Comparison of ENCODE assay signal across 25 cellular contexts in genomic region chr20:48852609-48853008, GRCh38. TPM values are rescaled to one million over a fixed set of nuclear protein-coding genes. Genes with fewer than 3 reads are reported as not detected.
DNase-seq lines count a peak whose midpoint lies in the region; ATAC-seq, FAIRE-seq and TF ChIP-seq lines count a peak whose summit lies in the region.
"Had no signal": no experiment of that assay in that cellular context is flagged by ENCODE, and none has a peak within 500 bp of the region (broad histone marks: within the 10 kb centered on the region; RNA-seq: fewer than 3 reads in every experiment).

No MANE protein-coding gene starts in this region.

- no peaks in the 10 kb centered on the region for H3K79me2 ChIP-seq in K562 (ENCODE audit: control insufficient read depth, insufficient read depth, low read length)

- H3K36me3 ChIP-seq in HEK293 (ENCODE audit: control insufficient read depth in 2 of 2, insufficient read depth in 1 of 2, low read length in 2 of 2) (no peaks in the 10 kb centered on the region), K562 (ENCODE audit: control insufficient read depth, insufficient read depth, low read length) (peaks cover 2% of the 10 kb centered on the region; the same call in 1 of the 3 replicates)
- H3K36me3 ChIP-seq: BLaER1 treated with 17β-estradiol and CSF1 and Interleukin-3, amounts not matched to agents 10 nM and 100 nM had no signal

- ATAC-seq in K562 = no peak
- no peak for ATAC-seq in stimulated activated naive B cell treated with anti-CD40 and anti-IgM and Interleukin-4, amounts not matched to agents 10 μg/mL and 1 μg/mL and 100 μg/mL, for 72 hours (replicated peaks)
- ATAC-seq in activated CD8-positive, alpha-beta memory T cell treated with anti-CD3 and anti-CD28 coated beads, Interleukin-2, amount 10 ng/mL, durations not matched to agents 7 days and 5 days = no peak
- ATAC-seq: A549, GM12878 had no signal

- TF ChIP-seq POLR2A in K562 (conservative IDR thresholded peaks at IDR 0.05) = no peak

- no peak for TF ChIP-seq EP300 in K562 (IDR thresholded peaks at IDR 0.05; ENCODE audit: low read length)

- CTCF ChIA-PET in HEK293 (lab: Yijun Ruan, JAX) (interaction anchor here (0.6 kb wide), 1 partner anchor 52 kb away, joined by 6 read pairs; no protein-coding TSS in a partner anchor), K562 (lab: Yijun Ruan, JAX; ENCODE audit: low intra/inter-chr PET ratio) (no interaction called here)
- CTCF ChIA-PET in activated CD8-positive, alpha-beta memory T cell treated with anti-CD3 and anti-CD28 coated beads, Interleukin-2, amount 10 ng/mL, durations not matched to agents 7 days and 5 days (lab: Charles Lee) = no interaction called here

- no peaks in the 10 kb centered on the region for H3K27me3 ChIP-seq in K562 (ENCODE audit: control insufficient read depth in 2 of 2, insufficient read depth in 2 of 2, low read length in 2 of 2)
- H3K27me3 ChIP-seq: BLaER1 treated with 17β-estradiol and CSF1 and Interleukin-3, amounts not matched to agents 10 nM and 100 nM had no signal

- H3K4me1 ChIP-seq in HEK293 (ENCODE audit: control insufficient read depth, insufficient read depth, low read length) (no peaks in the 10 kb centered on the region), K562 (replicated peaks in 1 of 2; ENCODE audit: control insufficient read depth in 2 of 2, insufficient read depth in 2 of 2, low read length in 2 of 2) (peaks cover 6 to 18% of the 10 kb centered on the region in 2 experiments; a peak in 3 of 5 replicates)

- no peaks in the 10 kb centered on the region for H3K9me3 ChIP-seq in HEK293 (ENCODE audit: control insufficient read depth, insufficient read depth, low read depth, low read length)
- no peaks in the 10 kb centered on the region for H3K9me3 ChIP-seq in K562 (replicated peaks; ENCODE audit: control insufficient read depth, insufficient read depth, low read depth, low read length)
- H3K9me3 ChIP-seq: A549 had no signal

- H3K4me3 ChIP-seq in HEK293 (ENCODE audit: low read depth, low read length) (no peak overlapping the region), K562 (no peak overlapping the region)
- H3K4me3 ChIP-seq: A549; BLaER1 treated with 17β-estradiol and CSF1 and Interleukin-3, amounts not matched to agents 10 nM and 100 nM; GM12878 had no signal

- no peaks in the 10 kb centered on the region for H3K9me1 ChIP-seq in K562 (ENCODE audit: control insufficient read depth, insufficient read depth, low read length)

- H3K4me3 Mint-ChIP-seq in stimulated activated naive B cell treated with anti-CD40 and anti-IgM and Interleukin-4, amounts not matched to agents 10 μg/mL and 1 μg/mL and 100 μg/mL, for 72 hours = no peak overlapping the region
- H3K4me3 Mint-ChIP-seq in activated CD8-positive, alpha-beta memory T cell treated with anti-CD3 and anti-CD28 coated beads, Interleukin-2, amount 10 ng/mL, durations not matched to agents 7 days and 5 days = no peak overlapping the region
- no peak overlapping the region for H3K4me3 Mint-ChIP-seq in CD14-positive monocyte
- H3K4me3 Mint-ChIP-seq: B cell; CD4-positive, alpha-beta memory T cell; CD4-positive, CD25-positive, alpha-beta regulatory T cell; CD8-positive, alpha-beta memory T cell had no signal

- peaks cover 4% of the 10 kb centered on the region in 2 donors for H3K9me3 Mint-ChIP-seq in stimulated activated naive B cell treated with anti-CD40 and anti-IgM and Interleukin-4, amounts not matched to agents 10 μg/mL and 1 μg/mL and 100 μg/mL, for 72 hours
- H3K9me3 Mint-ChIP-seq in activated CD8-positive, alpha-beta memory T cell treated with anti-CD3 and anti-CD28 coated beads, Interleukin-2, amount 10 ng/mL, durations not matched to agents 7 days and 5 days (ENCODE audit: low read depth) = no peaks in the 10 kb centered on the region
- peaks cover 3 to 17% (median 7%) of the 10 kb centered on the region in 7 donors for H3K9me3 Mint-ChIP-seq in CD14-positive monocyte
- H3K9me3 Mint-ChIP-seq: CD4-positive, alpha-beta memory T cell had no signal

- in situ Hi-C loops in K562 (cut with MboI) = no loop called here

- TF ChIP-seq CTCF in HEK293 (tag by site-specific recombination; IDR thresholded peaks at IDR 0.05) = no peak
- no peak for TF ChIP-seq CTCF in K562 (IDR thresholded peaks at IDR 0.05 in 2 of 3, conservative IDR thresholded peaks at IDR 0.05 in 1 of 3; ENCODE audit: insufficient read depth in 2 of 3, low read depth in 1 of 3, low read length in 3 of 3)
- TF ChIP-seq CTCF in CD14-positive monocyte (IDR thresholded peaks at IDR 0.05) = no peak

- no peak overlapping the region for H2AFZ ChIP-seq in K562 (ENCODE audit: low read depth, low read length)

- POLR2A ChIA-PET in HEK293 (lab: Yijun Ruan, JAX) = no interaction called here
- POLR2A ChIA-PET in K562 (lab: Yijun Ruan, JAX) = no interaction called here

- intact Hi-C loops in K562 (cut with micrococcal nuclease) (no loop called here), CD14-positive monocyte (cut with micrococcal nuclease) (no loop called here)

- no peak for TF ChIP-seq RAD21 in K562 (CRISPR knock-in tag; conservative IDR thresholded peaks at IDR 0.05 in 1 of 2, IDR thresholded peaks at IDR 0.05 in 1 of 2)

- peak overlapping the region; percentile 67 for H3K27ac Mint-ChIP-seq in stimulated activated naive B cell treated with anti-CD40 and anti-IgM and Interleukin-4, amounts not matched to agents 10 μg/mL and 1 μg/mL and 100 μg/mL, for 72 hours
- H3K27ac Mint-ChIP-seq in activated CD8-positive, alpha-beta memory T cell treated with anti-CD3 and anti-CD28 coated beads, Interleukin-2, amount 10 ng/mL, durations not matched to agents 7 days and 5 days = no peak overlapping the region
- no peak overlapping the region for H3K27ac Mint-ChIP-seq in CD14-positive monocyte
- H3K27ac Mint-ChIP-seq: B cell; CD4-positive, alpha-beta memory T cell had no signal

- no peaks in the 10 kb centered on the region for H4K20me1 ChIP-seq in K562 (replicated peaks; ENCODE audit: control insufficient read depth, insufficient read depth, low read length)
- H4K20me1 ChIP-seq: BLaER1 treated with 17β-estradiol and CSF1 and Interleukin-3, amounts not matched to agents 10 nM and 100 nM had no signal

- no peak for DNase-seq in K562 (ENCODE audit: extremely low read depth in 1 of 4, low spot score in 3 of 4)
- DNase-seq in stimulated activated naive B cell treated with anti-CD40 and anti-IgM and Interleukin-4, amounts not matched to agents 10 μg/mL and 1 μg/mL and 100 μg/mL, for 72 hours = no peak
- DNase-seq in activated CD8-positive, alpha-beta memory T cell treated with anti-CD3 and anti-CD28 coated beads, Interleukin-2, amount 10 ng/mL, durations not matched to agents 7 days and 5 days = no peak
- DNase-seq in CD14-positive monocyte (ENCODE audit: low spot score) = no peak
- DNase-seq: AML-193; CD4-positive, alpha-beta memory T cell; CD4-positive, CD25-positive, alpha-beta regulatory T cell; CD8-positive, alpha-beta memory T cell; COR-L47; DMS 273 treated with DMSO at 0.1 percent for 48 hours; DMS153; DMS53; DMS79; DND-41; EL; GDM1 had no signal

- no peak for FAIRE-seq in K562 (lab: Jason Lieb, UNC)
- FAIRE-seq: A549, GM12878, GM12892, GM18507 had no signal

- no TSS peak for BruUV-seq in K562 (replicated peaks; lab: Mats Ljungman, UMichigan)

- no peak overlapping the region for H3K4me2 ChIP-seq in K562 (ENCODE audit: insufficient read depth, low read length)
- H3K4me2 ChIP-seq: A549; BLaER1 treated with 17β-estradiol and CSF1 and Interleukin-3, amounts not matched to agents 10 nM and 100 nM had no signal

- H3K4me1 Mint-ChIP-seq in stimulated activated naive B cell treated with anti-CD40 and anti-IgM and Interleukin-4, amounts not matched to agents 10 μg/mL and 1 μg/mL and 100 μg/mL, for 72 hours = peaks cover 30 to 66% of the 10 kb centered on the region in 2 donors
- peaks cover 11% of the 10 kb centered on the region for H3K4me1 Mint-ChIP-seq in activated CD8-positive, alpha-beta memory T cell treated with anti-CD3 and anti-CD28 coated beads, Interleukin-2, amount 10 ng/mL, durations not matched to agents 7 days and 5 days
- peaks cover 33% of the 10 kb centered on the region for H3K4me1 Mint-ChIP-seq in CD14-positive monocyte

- H3K9ac ChIP-seq in K562 (ENCODE audit: insufficient read depth in 1 of 2, low read depth in 2 of 2, low read length in 2 of 2) = no peak overlapping the region
- H3K9ac ChIP-seq: BLaER1 treated with 17β-estradiol and CSF1 and Interleukin-3, amounts not matched to agents 10 nM and 100 nM had no signal

- H3K36me3 Mint-ChIP-seq in stimulated activated naive B cell treated with anti-CD40 and anti-IgM and Interleukin-4, amounts not matched to agents 10 μg/mL and 1 μg/mL and 100 μg/mL, for 72 hours = peaks cover 0 to 5% of the 10 kb centered on the region in 2 donors
- no peaks in the 10 kb centered on the region for H3K36me3 Mint-ChIP-seq in activated CD8-positive, alpha-beta memory T cell treated with anti-CD3 and anti-CD28 coated beads, Interleukin-2, amount 10 ng/mL, durations not matched to agents 7 days and 5 days
- H3K36me3 Mint-ChIP-seq in CD14-positive monocyte = peaks cover 0 to 4% of the 10 kb centered on the region in 2 donors
- H3K36me3 Mint-ChIP-seq: CD4-positive, alpha-beta memory T cell; CD4-positive, CD25-positive, alpha-beta regulatory T cell had no signal

- no peaks in the 10 kb centered on the region for H3K27me3 Mint-ChIP-seq in stimulated activated naive B cell treated with anti-CD40 and anti-IgM and Interleukin-4, amounts not matched to agents 10 μg/mL and 1 μg/mL and 100 μg/mL, for 72 hours
- peaks cover 2% of the 10 kb centered on the region for H3K27me3 Mint-ChIP-seq in activated CD8-positive, alpha-beta memory T cell treated with anti-CD3 and anti-CD28 coated beads, Interleukin-2, amount 10 ng/mL, durations not matched to agents 7 days and 5 days
- no peaks in the 10 kb centered on the region for H3K27me3 Mint-ChIP-seq in CD14-positive monocyte (ENCODE audit: low read depth in 3 of 3)
- H3K27me3 Mint-ChIP-seq: B cell; CD4-positive, CD25-positive, alpha-beta regulatory T cell; CD8-positive, alpha-beta memory T cell had no signal

- H3K27ac ChIP-seq in HEK293 (ENCODE audit: extremely low read depth, low read depth, low read length) (no peak overlapping the region), K562 (ENCODE audit: extremely low read depth, low read depth, low read length) (no peak overlapping the region)
- H3K27ac ChIP-seq: 22Rv1; A549; BLaER1 treated with 17β-estradiol and CSF1 and Interleukin-3, amounts not matched to agents 10 nM and 100 nM; C4-2B had no signal

RNA-seq across cellular contexts. Expression of gene PREX1, which starts 24.8 kb away (rescaled TPM):
- total RNA-seq in K562 (2011; cell fraction: chromatin; rRNA removed; ENCODE audit: low replicate concordance) = 7.3 and 17.0 TPM in 2 replicates
- 5.9 and 8.0 TPM in 2 replicates for total RNA-seq in K562 (2011; cell fraction: nucleolus; rRNA removed)
- 7.9 and 9.6 TPM in 2 replicates for total RNA-seq in K562 (2011; cell fraction: nucleoplasm; rRNA removed)
- 5.4 and 9.3 TPM in 2 replicates for total RNA-seq in K562 (2014; rRNA removed)
- total RNA-seq in K562 (2014; rRNA removed; fragmentation: Illumina TruSeq; extraction: Trizol) = 3.3 and 5.1 TPM in 2 replicates
- 4.7 and 4.8 TPM in 2 replicates for total RNA-seq in K562 (2015; rRNA removed; fragmentation: Illumina TruSeq; extraction: Trizol)
- total RNA-seq in K562 (2021) = 9.0 and 10.4 TPM in 2 replicates
- polyA plus RNA-seq in K562 (2011; rRNA removed) = 1.8 and 4.9 TPM in 2 replicates
- polyA plus RNA-seq in K562 (2011; cell fraction: cytosol; rRNA removed) = 2.5 and 2.6 TPM in 2 replicates
- 5.3 and 7.3 TPM in 2 replicates for polyA plus RNA-seq in K562 (2011; cell fraction: nucleus; rRNA removed)
- polyA plus RNA-seq in K562 (2012) = 5.7 and 10.6 TPM in 2 replicates
- polyA plus RNA-seq in K562 (2014; fragmentation: Illumina TruSeq; extraction: Trizol) = 5.5 and 6.1 TPM in 2 replicates
- 1 to 10 TPM in 1 of 2 experiments, under 1 TPM in 1; 0.37 to 1.6 TPM for polyA plus RNA-seq in K562 (2014; fragmentation: Nextera tagmentation; extraction: Ambion mirVana)
- 4.2 and 4.4 TPM in 2 replicates for polyA plus RNA-seq in K562 (2014; rRNA removed)
- polyA minus RNA-seq in K562 (2011; rRNA and poly(A)+ RNA removed) = 3.3 and 4.7 TPM in 2 replicates
- 1.6 and 4.8 TPM in 2 replicates for polyA minus RNA-seq in K562 (2011; cell fraction: cytosol; rRNA and poly(A)+ RNA removed)
- 2.7 and 8.8 TPM in 2 replicates for polyA minus RNA-seq in K562 (2011; cell fraction: nucleus; rRNA and poly(A)+ RNA removed)
- total RNA-seq in activated CD8-positive, alpha-beta memory T cell treated with anti-CD3 and anti-CD28 coated beads, Interleukin-2, amount 10 ng/mL, durations not matched to agents 7 days and 5 days = 100 to 1,000 TPM; 130 to 156 TPM
- 10 to 100 TPM; 24.3 to 27.5 TPM for polyA plus RNA-seq in CD14-positive monocyte

Comparison
In these comparisons a context has a peak if more than half of its experiments do, and no peak if none do; other contexts are left out.
1. RNA of gene PREX1, which starts 24.8 kb away (total RNA-seq): 130 to 156 TPM in activated CD8-positive, alpha-beta memory T cell treated with anti-CD3 and anti-CD28 coated beads, Interleukin-2, amount 10 ng/mL, durations not matched to agents 7 days and 5 days; 3.3 to 17.0 TPM in K562; every median in the first group is over 4 times any median in the second.
2. Of the 44 proteins assayed by ChIP-seq in both K562 and HEK293: peak only in K562: none; only in HEK293: none; in both: ZNF146; in neither: 42; mixed calls (peak in some experiments, not most) for 1.